ENCODE assay signal across 25 cellular contexts in genomic region chr1:116154536-116154935, GRCh38. TPM values are rescaled to one million over a fixed set of nuclear protein-coding genes. Genes with fewer than 3 reads are reported as not detected.
DNase-seq lines count a peak whose midpoint lies in the region; ATAC-seq and TF ChIP-seq lines count a peak whose summit lies in the region.
"Had no signal": no experiment of that assay in that cellular context is flagged by ENCODE, and none has a peak within 500 bp of the region (broad histone marks: within the 10 kb centered on the region; RNA-seq: fewer than 3 reads in every experiment).

No MANE protein-coding gene starts in this region.

- intact Hi-C loops in activated CD8-positive, alpha-beta T cell treated with anti-CD3 and anti-CD28 coated beads for 36 hours (cut with micrococcal nuclease), result loop anchor here (5.0 kb wide), 1 partner anchor 333 kb away; no protein-coding TSS in a partner anchor
- intact Hi-C loops in lower leg skin (cut with DNase I; ENCODE audit: low total_unique reads), result loop anchor here (5.0 kb wide), 1 partner anchor 328 kb away; no protein-coding TSS in a partner anchor

- no peak overlapping the region for H3K27ac Mint-ChIP-seq in activated CD8-positive, alpha-beta T cell treated with anti-CD3 and anti-CD28 coated beads, Interleukin-2, amount 10 ng/mL, durations not matched to agents 7 days and 5 days
- no peak overlapping the region for H3K27ac Mint-ChIP-seq in activated CD8-positive, alpha-beta T cell treated with anti-CD3 and anti-CD28 coated beads for 36 hours
- no peak overlapping the region for H3K27ac Mint-ChIP-seq in type B pancreatic cell
- H3K27ac Mint-ChIP-seq: CD4-positive, CD25-positive, alpha-beta regulatory T cell; GM23338 had no signal

- TF ChIP-seq CTCF in activated CD8-positive, alpha-beta T cell treated with anti-CD3 and anti-CD28 coated beads for 36 hours (IDR thresholded peaks at IDR 0.05), result no peak
- no peak for TF ChIP-seq CTCF in type B pancreatic cell (conservative IDR thresholded peaks at IDR 0.05)
- TF ChIP-seq CTCF in lower leg skin (IDR thresholded peaks at IDR 0.05), result no peak

- 90 to 94% methylated on average over 4 of the region's 4 CpGs for WGBS in lower leg skin, 2 donors

- no peak for ATAC-seq in activated CD8-positive, alpha-beta T cell treated with anti-CD3 and anti-CD28 coated beads, Interleukin-2, amount 10 ng/mL, durations not matched to agents 7 days and 5 days
- ATAC-seq in activated CD8-positive, alpha-beta T cell treated with anti-CD3 and anti-CD28 coated beads for 36 hours, result no peak
- ATAC-seq in GM21423 (IDR thresholded peaks at IDR 0.05; ENCODE audit: unreplicated experiment), result no peak
- ATAC-seq: GM23338, PC-3 had no signal

- H3K4me3 Mint-ChIP-seq in activated CD8-positive, alpha-beta T cell treated with anti-CD3 and anti-CD28 coated beads, Interleukin-2, amount 10 ng/mL, durations not matched to agents 7 days and 5 days, result no peak overlapping the region
- H3K4me3 Mint-ChIP-seq in activated CD8-positive, alpha-beta T cell treated with anti-CD3 and anti-CD28 coated beads for 36 hours, result no peak overlapping the region
- H3K4me3 Mint-ChIP-seq in type B pancreatic cell, result no peak overlapping the region
- H3K4me3 Mint-ChIP-seq: GM23338, H9 had no signal

- H3K36me3 Mint-ChIP-seq in activated CD8-positive, alpha-beta T cell treated with anti-CD3 and anti-CD28 coated beads, Interleukin-2, amount 10 ng/mL, durations not matched to agents 7 days and 5 days (ENCODE audit: low read depth), result no peaks in the 10 kb centered on the region
- no peaks in the 10 kb centered on the region for H3K36me3 Mint-ChIP-seq in activated CD8-positive, alpha-beta T cell treated with anti-CD3 and anti-CD28 coated beads for 36 hours (ENCODE audit: low read depth)
- H3K36me3 Mint-ChIP-seq in type B pancreatic cell, result no peaks in the 10 kb centered on the region

- peaks cover 5% of the 10 kb centered on the region for H3K9me3 Mint-ChIP-seq in activated CD8-positive, alpha-beta T cell treated with anti-CD3 and anti-CD28 coated beads, Interleukin-2, amount 10 ng/mL, durations not matched to agents 7 days and 5 days (ENCODE audit: insufficient read depth)
- H3K9me3 Mint-ChIP-seq in activated CD8-positive, alpha-beta T cell treated with anti-CD3 and anti-CD28 coated beads for 36 hours, result peaks cover 1% of the 10 kb centered on the region
- no peaks in the 10 kb centered on the region for H3K9me3 Mint-ChIP-seq in type B pancreatic cell
- H3K9me3 Mint-ChIP-seq: GM23338 had no signal

- H3K4me1 Mint-ChIP-seq in activated CD8-positive, alpha-beta T cell treated with anti-CD3 and anti-CD28 coated beads, Interleukin-2, amount 10 ng/mL, durations not matched to agents 7 days and 5 days (ENCODE audit: low read depth), result peaks cover 16% of the 10 kb centered on the region
- H3K4me1 Mint-ChIP-seq in activated CD8-positive, alpha-beta T cell treated with anti-CD3 and anti-CD28 coated beads for 36 hours (ENCODE audit: low read depth), result peaks cover 18% of the 10 kb centered on the region
- H3K4me1 Mint-ChIP-seq in type B pancreatic cell (ENCODE audit: unreplicated experiment), result peaks cover 7% of the 10 kb centered on the region

- no peak for TF ChIP-seq POLR2A in lower leg skin (IDR thresholded peaks at IDR 0.05)

- peaks cover 22% of the 10 kb centered on the region for H3K27me3 Mint-ChIP-seq in activated CD8-positive, alpha-beta T cell treated with anti-CD3 and anti-CD28 coated beads, Interleukin-2, amount 10 ng/mL, durations not matched to agents 7 days and 5 days (ENCODE audit: low read depth)
- H3K27me3 Mint-ChIP-seq in activated CD8-positive, alpha-beta T cell treated with anti-CD3 and anti-CD28 coated beads for 36 hours, result no peaks in the 10 kb centered on the region
- H3K27me3 Mint-ChIP-seq in type B pancreatic cell, result peaks cover 6% of the 10 kb centered on the region

- CTCF ChIA-PET in activated CD8-positive, alpha-beta T cell treated with anti-CD3 and anti-CD28 coated beads, Interleukin-2, amount 10 ng/mL, durations not matched to agents 7 days and 5 days (lab: Charles Lee), result interaction anchor here (1.0 to 3.3 kb wide), 5 partner anchors 12 to 344 kb away, joined by 3 to 18 read pairs (median 11); no protein-coding TSS in a partner anchor
- CTCF ChIA-PET in activated CD8-positive, alpha-beta T cell treated with anti-CD3 and anti-CD28 coated beads for 36 hours (lab: Charles Lee), result interaction anchor here (0.9 to 7.7 kb wide), 4 partner anchors 12 to 332 kb away, joined by 3 to 77 read pairs (median 18); no protein-coding TSS in a partner anchor

- peak; percentile 13 for DNase-seq in activated CD8-positive, alpha-beta T cell treated with anti-CD3 and anti-CD28 coated beads, Interleukin-2, amount 10 ng/mL, durations not matched to agents 7 days and 5 days
- no peak for DNase-seq in activated CD8-positive, alpha-beta T cell treated with anti-CD3 and anti-CD28 coated beads for 36 hours
- DNase-seq in ecto neural progenitor cell (ENCODE audit: low spot score) (peak; percentile 19), mesenteric fat pad (ENCODE audit: low spot score) (peak; percentile 37), type B pancreatic cell (ENCODE audit: extremely low spot score, unreplicated experiment) (peak; percentile 36), SHP77 (lab: John Stamatoyannopoulos, UW) (no peak), lower leg skin (ENCODE audit: low spot score in 2 of 2) (no peak)
- DNase-seq: CD4-positive, CD25-positive, alpha-beta regulatory T cell; H9; KBM-7; MG63; NCI-H1105 treated with DMSO at 0.1 percent for 48 hours; NCI-H146; NCI-H1930; NCI-H446; NCI-H524 treated with DMSO at 0.1 percent for 48 hours; NCI-H82; NK-92 treated with Interleukin-12 subunit alpha and Interleukin-12 subunit beta, amount 100 ng/mL, for 24 hours; PC-3; Right ventricle myocardium superior had no signal

- POLR2A ChIA-PET in activated CD8-positive, alpha-beta T cell treated with anti-CD3 and anti-CD28 coated beads, Interleukin-2, amount 10 ng/mL, durations not matched to agents 7 days and 5 days (lab: Charles Lee), result interaction anchor here (0.6 kb wide), 1 partner anchor 15 kb away, joined by 4 read pairs; no protein-coding TSS in a partner anchor
- POLR2A ChIA-PET in activated CD8-positive, alpha-beta T cell treated with anti-CD3 and anti-CD28 coated beads for 36 hours (lab: Charles Lee), result interaction anchor here (1.5 to 1.7 kb wide), 2 partner anchors 15 to 222 kb away, joined by 3 to 4 read pairs; no protein-coding TSS in a partner anchor

- H3K4me3 ChIP-seq in lower leg skin (ENCODE audit: low read depth, poor library complexity, severe bottlenecking), result no peak overlapping the region
- H3K4me3 ChIP-seq: BLaER1, GM23338, MG63 had no signal

RNA-seq across cellular contexts. Expression of gene MAB21L3, which starts 43.3 kb away (rescaled TPM):
- not detected for total RNA-seq in activated CD8-positive, alpha-beta T cell treated with anti-CD3 and anti-CD28 coated beads, Interleukin-2, amount 10 ng/mL, durations not matched to agents 7 days and 5 days
- not detected for total RNA-seq in activated CD8-positive, alpha-beta T cell treated with anti-CD3 and anti-CD28 coated beads for 36 hours
- total RNA-seq in mesenteric fat pad (0.22 TPM), type B pancreatic cell (ENCODE audit: low replicate concordance) (0.40 TPM in 1 of 2 replicates, not detected in the other), lower leg skin (10 to 100 TPM; 17.7 to 27.1 (median 23.4) TPM)
- total RNA-seq: CD4-positive, CD25-positive, alpha-beta regulatory T cell; GM23338; H9; HT1080; Right ventricle myocardium superior; SK-MEL-5 had no signal

Comparison
In these comparisons a context has a peak if more than half of its experiments do, and no peak if none do; other contexts are left out.
1. DNase-seq: peak in activated CD8-positive, alpha-beta T cell treated with anti-CD3 and anti-CD28 coated beads, Interleukin-2, amount 10 ng/mL, durations not matched to agents 7 days and 5 days (single experiment), ecto neural progenitor cell (single experiment), mesenteric fat pad (single experiment) and type B pancreatic cell (single experiment); none in activated CD8-positive, alpha-beta T cell treated with anti-CD3 and anti-CD28 coated beads for 36 hours (single experiment), SHP77 (0 of 2) and lower leg skin (0 of 2).
2. RNA of gene MAB21L3, which starts 43.3 kb away (total RNA-seq): 17.7 to 27.1 TPM in lower leg skin; 0.22 TPM in mesenteric fat pad (single experiment), 0.40 TPM in type B pancreatic cell, not detected in activated CD8-positive, alpha-beta T cell treated with anti-CD3 and anti-CD28 coated beads, Interleukin-2, amount 10 ng/mL, durations not matched to agents 7 days and 5 days and not detected in activated CD8-positive, alpha-beta T cell treated with anti-CD3 and anti-CD28 coated beads for 36 hours; every median in the first group is over 10 times any median in the second.